ENCODE assay signal across 10 cellular contexts in genomic region chr7:30468791-30469190, GRCh38. TPM values are rescaled to one million over a fixed set of nuclear protein-coding genes. Genes with fewer than 3 reads are reported as not detected.
DNase-seq lines count a peak whose midpoint lies in the region; ATAC-seq, FAIRE-seq and TF ChIP-seq lines count a peak whose summit lies in the region.
"Had no signal": no experiment of that assay in that cellular context is flagged by ENCODE, and none has a peak within 500 bp of the region (broad histone marks: within the 10 kb centered on the region; RNA-seq: fewer than 3 reads in every experiment).

No MANE protein-coding gene starts in this region.

- H3K79me2 ChIP-seq in astrocyte (ENCODE audit: insufficient read depth, low read length), result peaks cover 32% of the 10 kb centered on the region

- no peaks in the 10 kb centered on the region for H3K9me3 Mint-ChIP-seq in astrocyte (ENCODE audit: unreplicated experiment)
- H3K9me3 Mint-ChIP-seq: CD4-positive, alpha-beta T cell had no signal

- TF ChIP-seq POLR2A in ovary (IDR thresholded peaks at IDR 0.05), result no peak

- no peak overlapping the region for H3K4me3 Mint-ChIP-seq in astrocyte (ENCODE audit: unreplicated experiment)
- H3K4me3 Mint-ChIP-seq: CD4-positive, alpha-beta T cell had no signal

- H3K9ac ChIP-seq in astrocyte (ENCODE audit: low read length), result peak overlapping the region; percentile 64

- DNase-seq in AG10803 (ENCODE audit: low read depth) (peak; percentile 90), astrocyte (ENCODE audit: low read depth) (peak; percentile 20), foreskin keratinocyte (no peak), ovary (peak; percentile 65 to 78 (median 72)), NCI-H446 treated with DMSO at 0.1 percent for 48 hours (lab: John Stamatoyannopoulos, UW) (no peak), NCI-H345 treated with DMSO at 0.1 percent for 48 hours (lab: John Stamatoyannopoulos, UW; ENCODE audit: unreplicated experiment) (no peak), NOMO-1 treated with DMSO at 0.1 percent for 48 hours (lab: John Stamatoyannopoulos, UW; ENCODE audit: unreplicated experiment) (no peak), NCI-H1092 treated with DMSO at 0.1 percent for 48 hours (lab: John Stamatoyannopoulos, UW) (no peak)
- DNase-seq: CD4-positive, alpha-beta T cell had no signal

- peaks cover 6% of the 10 kb centered on the region for H3K36me3 Mint-ChIP-seq in astrocyte (ENCODE audit: low read depth, unreplicated experiment)

- no peaks in the 10 kb centered on the region for H3K27me3 Mint-ChIP-seq in astrocyte (ENCODE audit: low read depth, unreplicated experiment)
- H3K27me3 Mint-ChIP-seq: CD4-positive, alpha-beta T cell had no signal

- H3K4me3 ChIP-seq in AG10803 (ENCODE audit: low read length) (peak overlapping the region; percentile 2), astrocyte (ENCODE audit: insufficient read depth, low read depth, low read length) (no peak overlapping the region), ovary (no peak overlapping the region)

- no peak for TF ChIP-seq CTCF in AG10803 (conservative IDR thresholded peaks at IDR 0.05; ENCODE audit: low read length)
- no peak for TF ChIP-seq CTCF in astrocyte (IDR thresholded peaks at IDR 0.05; ENCODE audit: insufficient read depth, low read depth, low read length)
- no peak for TF ChIP-seq CTCF in foreskin keratinocyte (conservative IDR thresholded peaks at IDR 0.05)
- TF ChIP-seq CTCF in ovary (IDR thresholded peaks at IDR 0.05), result no peak

- WGBS in ovary, 3 donors, result 27 to 38% (median 30%) methylated on average over 4 of the region's 4 CpGs

- ATAC-seq in foreskin keratinocyte, result no peak

- H3K27ac ChIP-seq in astrocyte (ENCODE audit: low read depth, low read length), result peak overlapping the region; percentile 88
- peak overlapping the region; percentile 73 for H3K27ac ChIP-seq in foreskin keratinocyte
- peak overlapping the region; percentile 42 to 81 for H3K27ac ChIP-seq in ovary

- FAIRE-seq in astrocyte (lab: Jason Lieb, UNC), result no peak
- FAIRE-seq: endometrium had no signal

- H3K27me3 ChIP-seq in astrocyte (ENCODE audit: insufficient read depth, low read length) (no peaks in the 10 kb centered on the region), foreskin keratinocyte (no peaks in the 10 kb centered on the region), ovary (no peaks in the 10 kb centered on the region)

- H3K4me2 ChIP-seq in astrocyte (ENCODE audit: low read length), result peak overlapping the region; percentile 56

- TF ChIP-seq EP300 in ovary (IDR thresholded peaks at IDR 0.05), result no peak

- no peaks in the 10 kb centered on the region for H3K9me3 ChIP-seq in astrocyte (ENCODE audit: insufficient read depth, low read depth, low read length)
- no peaks in the 10 kb centered on the region for H3K9me3 ChIP-seq in ovary

- H4K20me1 ChIP-seq in astrocyte (ENCODE audit: insufficient read depth, low read length), result no peaks in the 10 kb centered on the region

- H3K4me1 ChIP-seq in astrocyte (ENCODE audit: insufficient read depth, low read length) (peaks cover 45% of the 10 kb centered on the region), foreskin keratinocyte (peaks cover 7% of the 10 kb centered on the region), ovary (ENCODE audit: insufficient read depth) (peaks cover 51% of the 10 kb centered on the region)

- peaks cover 68% of the 10 kb centered on the region for H3K4me1 Mint-ChIP-seq in astrocyte (ENCODE audit: low read depth, unreplicated experiment)

- intact Hi-C loops in ovary (cut with DNase I), result no loop called here

- peak overlapping the region; percentile 7 for H2AFZ ChIP-seq in astrocyte (ENCODE audit: low read depth, low read length)

- peak overlapping the region; percentile 98 for H3K27ac Mint-ChIP-seq in astrocyte (ENCODE audit: unreplicated experiment)
- H3K27ac Mint-ChIP-seq: CD4-positive, alpha-beta T cell had no signal

- H3K36me3 ChIP-seq in astrocyte (ENCODE audit: insufficient read depth, low read length) (no peaks in the 10 kb centered on the region), ovary (no peaks in the 10 kb centered on the region)

RNA-seq across cellular contexts. Expression of gene NOD1, which starts 9.8 kb away (rescaled TPM):
- 9.3 and 9.7 TPM in 2 replicates for total RNA-seq in astrocyte
- total RNA-seq in foreskin keratinocyte, result 5.7 and 5.9 TPM in 2 replicates
- polyA plus RNA-seq in foreskin keratinocyte, result 2.6 and 2.9 TPM in 2 replicates
- total RNA-seq in ovary, result 10 to 100 TPM; 17.4 to 33.5 (median 20.6) TPM
- 10 to 100 TPM; 15.2 to 20.0 TPM for polyA plus RNA-seq in ovary

RNA-seq across cellular contexts. Expression of gene GGCT, which starts 35.8 kb away (rescaled TPM):
- 27.7 and 29.6 TPM in 2 replicates for total RNA-seq in astrocyte
- 62.7 and 78.3 TPM in 2 replicates for total RNA-seq in foreskin keratinocyte
- 71.8 and 85.7 TPM in 2 replicates for polyA plus RNA-seq in foreskin keratinocyte
- 10 to 100 TPM; 17.9 to 31.8 (median 22.0) TPM for total RNA-seq in ovary
- 10 to 100 TPM; 32.3 to 36.1 TPM for polyA plus RNA-seq in ovary

Comparison
In these comparisons a context has a peak if more than half of its experiments do, and no peak if none do; other contexts are left out.
1. DNase-seq: peak in AG10803 (single experiment), astrocyte (single experiment) and ovary (5 of 5); none in foreskin keratinocyte (0 of 2), NCI-H446 treated with DMSO at 0.1 percent for 48 hours (single experiment), NCI-H345 treated with DMSO at 0.1 percent for 48 hours (single experiment), NOMO-1 treated with DMSO at 0.1 percent for 48 hours (single experiment) and NCI-H1092 treated with DMSO at 0.1 percent for 48 hours (single experiment).
2. Peak in every context shown above with its lines, with median percentiles within 50 percentile points of each other: H3K27ac ChIP-seq.